In genomic region chr17:36931697-36932382, GRCh38 we compare ENCODE assay signal across 12 cellular contexts. TPM values are rescaled to one million over a fixed set of nuclear protein-coding genes. Genes with fewer than 3 reads are reported as not detected.
A peak's percentile ranks its signal among the peaks of the same experiment; 100 is the strongest.
DNase-seq lines count a peak whose midpoint lies in the region; ATAC-seq, FAIRE-seq and TF ChIP-seq lines count a peak whose summit lies in the region.
"Had no signal": no experiment of that assay in that cellular context is flagged by ENCODE, and none has a peak within 500 bp of the region (broad histone marks: within the 10 kb centered on the region; RNA-seq: fewer than 3 reads in every experiment).

No MANE protein-coding gene starts in this region.

- H3K4me1 ChIP-seq in ES-I3 (ENCODE audit: insufficient read depth, low read length), result peaks cover 49% of the 10 kb centered on the region
- peaks cover 38% of the 10 kb centered on the region for H3K4me1 ChIP-seq in mucosa of descending colon (ENCODE audit: low read depth)
- H3K4me1 ChIP-seq in small intestine (ENCODE audit: control insufficient read depth in 2 of 2, insufficient read depth in 1 of 2, low read depth in 1 of 2, low read length in 1 of 2), result peaks cover 0 to 5% of the 10 kb centered on the region in 2 donors

- H3K9ac ChIP-seq in ES-I3 (ENCODE audit: low read depth, low read length), result peak overlapping the region; percentile 22; the same call in 1 of the 2 replicates
- H3K9ac ChIP-seq: neural progenitor cell had no signal

- WGBS in small intestine, 3 donors, result 3% methylated on average over 30 of the region's 30 CpGs

- intact Hi-C loops in mucosa of descending colon (cut with DNase I, micrococcal nuclease), result no loop called here

- peaks cover 87 to 100% of the 10 kb centered on the region in 2 donors for H3K27me3 Mint-ChIP-seq in effector memory CD8-positive, alpha-beta T cell
- H3K27me3 Mint-ChIP-seq in osteocyte (ENCODE audit: unreplicated experiment), result peaks cover 86% of the 10 kb centered on the region

- H3K9me3 ChIP-seq in ES-I3 (ENCODE audit: control insufficient read depth, insufficient read depth, low read length), result no peaks in the 10 kb centered on the region
- H3K9me3 ChIP-seq in mucosa of descending colon, result no peaks in the 10 kb centered on the region
- H3K9me3 ChIP-seq in small intestine (ENCODE audit: control insufficient read depth, low read depth), result no peaks in the 10 kb centered on the region

- H3K4me3 ChIP-seq in mucosa of descending colon (no peak overlapping the region), small intestine (ENCODE audit: low read depth in 1 of 2, low read length in 2 of 2) (peak overlapping the region in 1 of 2 donors; percentile 6)
- H3K4me3 ChIP-seq: neural progenitor cell had no signal

- peak; percentile 57 for DNase-seq in NCI-H1105 treated with DMSO at 0.1 percent for 48 hours (lab: John Stamatoyannopoulos, UW)
- peak in 1 of 3 experiments; percentile 11 for DNase-seq in effector memory CD8-positive, alpha-beta T cell
- no peak for DNase-seq in osteocyte (ENCODE audit: extremely low spot score, unreplicated experiment)
- DNase-seq in mucosa of descending colon, result no peak
- no peak for DNase-seq in NOMO-1 treated with DMSO at 0.1 percent for 48 hours (lab: John Stamatoyannopoulos, UW; ENCODE audit: unreplicated experiment)
- no peak for DNase-seq in small intestine
- DNase-seq: GOT3 had no signal

- peaks cover 19% of the 10 kb centered on the region for H3K36me3 Mint-ChIP-seq in effector memory CD8-positive, alpha-beta T cell (ENCODE audit: insufficient read depth)
- H3K36me3 Mint-ChIP-seq in osteocyte (ENCODE audit: unreplicated experiment), result peaks cover 1% of the 10 kb centered on the region
- H3K36me3 Mint-ChIP-seq: neural progenitor cell had no signal

- H3K9me3 Mint-ChIP-seq in effector memory CD8-positive, alpha-beta T cell, result no peaks in the 10 kb centered on the region
- no peaks in the 10 kb centered on the region for H3K9me3 Mint-ChIP-seq in osteocyte (ENCODE audit: unreplicated experiment)
- H3K9me3 Mint-ChIP-seq: neural progenitor cell had no signal

- H3K27ac ChIP-seq in small intestine (ENCODE audit: low read depth in 1 of 2, low read length in 1 of 2), result no peak overlapping the region
- H3K27ac ChIP-seq: neural progenitor cell had no signal

- FAIRE-seq in small intestine (lab: Jason Lieb, UNC), result no peak

- H3K36me3 ChIP-seq in ES-I3 (ENCODE audit: insufficient read depth, low read length) (no peaks in the 10 kb centered on the region), mucosa of descending colon (ENCODE audit: low read depth) (no peaks in the 10 kb centered on the region), small intestine (ENCODE audit: control insufficient read depth in 2 of 2, insufficient read depth in 2 of 2, low read length in 2 of 2) (no peaks in the 10 kb centered on the region)
- H3K36me3 ChIP-seq: neural progenitor cell had no signal

- H3K4me1 Mint-ChIP-seq in effector memory CD8-positive, alpha-beta T cell (ENCODE audit: low read depth in 2 of 2), result peaks cover 41 to 43% of the 10 kb centered on the region in 2 donors
- peaks cover 36% of the 10 kb centered on the region for H3K4me1 Mint-ChIP-seq in osteocyte (ENCODE audit: unreplicated experiment)

- peaks cover 4 to 79% of the 10 kb centered on the region in 2 donors for H3K27me3 ChIP-seq in small intestine (ENCODE audit: control insufficient read depth in 2 of 2, insufficient read depth in 2 of 2, low read length in 2 of 2)

- no peak overlapping the region for H3K27ac Mint-ChIP-seq in effector memory CD8-positive, alpha-beta T cell
- no peak overlapping the region for H3K27ac Mint-ChIP-seq in osteocyte (ENCODE audit: unreplicated experiment)
- H3K27ac Mint-ChIP-seq: neural progenitor cell had no signal

- peak overlapping the region; percentile 45 to 61 for H3K4me3 Mint-ChIP-seq in effector memory CD8-positive, alpha-beta T cell
- H3K4me3 Mint-ChIP-seq in osteocyte (ENCODE audit: unreplicated experiment), result peak overlapping the region; percentile 60

- ATAC-seq in effector memory CD8-positive, alpha-beta T cell (replicated peaks), result no peak
- ATAC-seq in mucosa of descending colon (no peak), GM18873 (IDR thresholded peaks at IDR 0.05; ENCODE audit: low FRiP score, unreplicated experiment) (no peak)

- TF ChIP-seq CTCF in osteocyte (IDR thresholded peaks at IDR 0.05), result no peak
- TF ChIP-seq CTCF in mucosa of descending colon (IDR thresholded peaks at IDR 0.05), result no peak

RNA-seq across cellular contexts. Expression of gene LHX1, which starts 5.4 kb away (rescaled TPM):
- total RNA-seq in osteocyte (not detected in 2 replicates), mucosa of descending colon (not detected)
- polyA plus RNA-seq in small intestine, result not detected
- total RNA-seq: esophagus mucosa, HT-29 had no signal

RNA-seq across cellular contexts. Expression of gene AATF, which starts 16.9 kb away (rescaled TPM):
- total RNA-seq in osteocyte, result 39.6 and 42.8 TPM in 2 replicates
- total RNA-seq in mucosa of descending colon, result 10 to 100 TPM; 35.6 to 47.2 (median 37.9) TPM
- 10 to 100 TPM; 33.2 to 50.5 (median 34.4) TPM for polyA plus RNA-seq in small intestine
